In genomic region chr12:92432724-92433281, GRCh38 we compare ENCODE assay signal across 9 cellular contexts.
DNase-seq lines count a peak whose midpoint lies in the region; ATAC-seq and TF ChIP-seq lines count a peak whose summit lies in the region.
"Had no signal": no experiment of that assay in that cellular context is flagged by ENCODE, and none has a peak within 500 bp of the region (broad histone marks: within the 10 kb centered on the region; RNA-seq: fewer than 3 reads in every experiment).

No MANE protein-coding gene starts in this region.

- POLR2A ChIA-PET in activated B cell treated with CpG ODN at 0.5 μM for 24 hours (lab: Charles Lee) (interaction anchor here (1.2 to 5.5 kb wide), 9 partner anchors 12 to 288 kb away, joined by 4 to 69 read pairs (median 6); partner anchors contain the start of gene BTG1), WTC11 (lab: Charles Lee) (no interaction called here)

- CTCF ChIA-PET in activated B cell treated with CpG ODN at 0.5 μM for 24 hours (lab: Charles Lee), result no interaction called here
- CTCF ChIA-PET in WTC11 (lab: Charles Lee), result no interaction called here

- H3K27ac Mint-ChIP-seq in activated B cell treated with CpG ODN at 0.5 μM for 24 hours (peak overlapping the region; percentile 94), WTC11 (no peak overlapping the region)
- peak overlapping the region in 1 of 2 donors; percentile 8 for H3K27ac Mint-ChIP-seq in effector memory CD8-positive, alpha-beta T cell

- TF ChIP-seq CTCF in activated B cell treated with CpG ODN at 0.5 μM for 24 hours (IDR thresholded peaks at IDR 0.05), result no peak
- TF ChIP-seq CTCF in WTC11 (IDR thresholded peaks at IDR 0.05), result no peak

- DNase-seq in activated B cell treated with CpG ODN at 0.5 μM for 24 hours (no peak), WTC11 (ENCODE audit: low spot score) (no peak), NCI-H446 treated with DMSO at 0.1 percent for 48 hours (lab: John Stamatoyannopoulos, UW) (no peak)
- no peak for DNase-seq in effector memory CD8-positive, alpha-beta T cell
- DNase-seq: NCI-H2029 had no signal

- intact Hi-C loops in activated B cell treated with CpG ODN at 0.5 μM for 24 hours (cut with micrococcal nuclease), result loop anchor here (1.0 to 2.0 kb wide), 4 partner anchors 12 to 37 kb away; no protein-coding TSS in a partner anchor

- H3K4me1 Mint-ChIP-seq in activated B cell treated with CpG ODN at 0.5 μM for 24 hours (peaks cover 84% of the 10 kb centered on the region), WTC11 (no peaks in the 10 kb centered on the region)
- peaks cover 10 to 13% of the 10 kb centered on the region in 2 donors for H3K4me1 Mint-ChIP-seq in effector memory CD8-positive, alpha-beta T cell (ENCODE audit: low read depth in 2 of 2)

- H3K36me3 Mint-ChIP-seq in activated B cell treated with CpG ODN at 0.5 μM for 24 hours (ENCODE audit: low read depth), result peaks cover 3% of the 10 kb centered on the region
- H3K36me3 Mint-ChIP-seq in effector memory CD8-positive, alpha-beta T cell (ENCODE audit: insufficient read depth), result no peaks in the 10 kb centered on the region
- H3K36me3 Mint-ChIP-seq in WTC11, result no peaks in the 10 kb centered on the region

- peak; percentile 38 for ATAC-seq in GM18508 (IDR thresholded peaks at IDR 0.05; ENCODE audit: insufficient read depth, unreplicated experiment)
- peak; percentile 79 for ATAC-seq in GM19467 (IDR thresholded peaks at IDR 0.05; ENCODE audit: unreplicated experiment)
- ATAC-seq in HG03064 (IDR thresholded peaks at IDR 0.05; ENCODE audit: low read depth, unreplicated experiment), result peak; percentile 60
- peak; percentile 47 for ATAC-seq in activated B cell treated with CpG ODN at 0.5 μM for 24 hours (ENCODE audit: low read depth)
- no peak for ATAC-seq in effector memory CD8-positive, alpha-beta T cell (replicated peaks)
- ATAC-seq in WTC11, result no peak
- ATAC-seq in GM19328 (IDR thresholded peaks at IDR 0.05; ENCODE audit: unreplicated experiment), result no peak

- H3K27me3 Mint-ChIP-seq in activated B cell treated with CpG ODN at 0.5 μM for 24 hours (no peaks in the 10 kb centered on the region), WTC11 (ENCODE audit: low read depth) (no peaks in the 10 kb centered on the region; the same call in 1 of the 2 replicates)
- H3K27me3 Mint-ChIP-seq in effector memory CD8-positive, alpha-beta T cell, result no peaks in the 10 kb centered on the region

- H3K9me3 Mint-ChIP-seq in activated B cell treated with CpG ODN at 0.5 μM for 24 hours, result peaks cover 14% of the 10 kb centered on the region
- no peaks in the 10 kb centered on the region for H3K9me3 Mint-ChIP-seq in effector memory CD8-positive, alpha-beta T cell
- H3K9me3 Mint-ChIP-seq in WTC11, result peaks cover 17% of the 10 kb centered on the region

- H3K4me3 Mint-ChIP-seq in activated B cell treated with CpG ODN at 0.5 μM for 24 hours (peak overlapping the region; percentile 55), WTC11 (no peak overlapping the region)
- H3K4me3 Mint-ChIP-seq in effector memory CD8-positive, alpha-beta T cell, result no peak overlapping the region

TF ChIP-seq in WTC11, 78 proteins besides CTCF, POLR2A, EP300 and RAD21:
- TF ChIP-seq ZNF425 (CRISPR knock-in tag; conservative IDR thresholded peaks at IDR 0.05) (no peak), PRDM15 (CRISPR knock-in tag; IDR thresholded peaks at IDR 0.05) (no peak), ZBTB21 (CRISPR knock-in tag; IDR thresholded peaks at IDR 0.05; ENCODE audit: borderline replicate concordance) (no peak), ZNF423 (CRISPR knock-in tag; IDR thresholded peaks at IDR 0.05) (no peak), TCF7 (CRISPR knock-in tag; IDR thresholded peaks at IDR 0.05; ENCODE audit: low read depth) (no peak)

Comparison
In these comparisons a context has a peak if more than half of its experiments do, and no peak if none do; other contexts are left out.
1. ATAC-seq: peak in GM18508 (single experiment), GM19467 (single experiment), HG03064 (single experiment) and activated B cell treated with CpG ODN at 0.5 μM for 24 hours (single experiment); none in effector memory CD8-positive, alpha-beta T cell (single experiment), WTC11 (single experiment) and GM19328 (single experiment).